Comparison of ENCODE assay signal across 1 cellular context in genomic region chr20:46562009-46562372, GRCh38.
TF ChIP-seq lines count a peak whose summit lies in the region.

No MANE protein-coding gene starts in this region.

TF ChIP-seq in GM23338, 12 proteins besides CTCF, POLR2A, EP300 and RAD21 (continued from another document):
- TF ChIP-seq ZNF462 (CRISPR knock-in tag; IDR thresholded peaks at IDR 0.05) (no peak), POLR2AphosphoS5 (IDR thresholded peaks at IDR 0.05; ENCODE audit: low read depth) (no peak)
